14 cellular contexts compared by ENCODE assay signal in genomic region chr10:93695720-93696119, GRCh38.
"Had no signal": no experiment of that assay in that cellular context is flagged by ENCODE, and none has a peak within 500 bp of the region (broad histone marks: within the 10 kb centered on the region; RNA-seq: fewer than 3 reads in every experiment).

No MANE protein-coding gene starts in this region.

- H3K4me3 Mint-ChIP-seq: activated CD4-positive, alpha-beta T cell treated with anti-CD3 and anti-CD28 coated beads, Interleukin-2, amount 10 ng/mL, durations not matched to agents 7 days and 5 days; activated naive CD8-positive, alpha-beta T cell treated with anti-CD3 and anti-CD28 coated beads for 36 hours; activated T-helper 1 cell treated with anti-CD3 and anti-CD28 coated beads, Interleukin-12 subunit alpha, Interleukin-12 subunit beta, Interleukin-2, Interleukin-4 antibody, amounts not matched to agents 30 ng/mL and 10 ng/mL and 1 ng/mL, durations not matched to agents 14 hours and 24 hours and 36 hours; stimulated activated effector memory CD8-positive, alpha-beta T cell treated with anti-CD3 and anti-CD28 coated beads, Interleukin-12 subunit alpha, Interleukin-12 subunit beta, amount 100 ng/mL, for 72 hours had no signal

- H3K27ac ChIP-seq: heart left ventricle, ovary, thyroid gland had no signal

- H3K4me3 ChIP-seq: heart left ventricle, ovary, thyroid gland had no signal

- H3K27me3 Mint-ChIP-seq: activated CD4-positive, alpha-beta T cell treated with anti-CD3 and anti-CD28 coated beads, Interleukin-2, amount 10 ng/mL, durations not matched to agents 7 days and 5 days; activated naive CD8-positive, alpha-beta T cell treated with anti-CD3 and anti-CD28 coated beads for 36 hours had no signal

- H3K27ac Mint-ChIP-seq: activated CD4-positive, alpha-beta T cell treated with anti-CD3 and anti-CD28 coated beads, Interleukin-2, amount 10 ng/mL, durations not matched to agents 7 days and 5 days; activated naive CD8-positive, alpha-beta T cell treated with anti-CD3 and anti-CD28 coated beads for 36 hours; activated T-helper 1 cell treated with anti-CD3 and anti-CD28 coated beads, Interleukin-12 subunit alpha, Interleukin-12 subunit beta, Interleukin-2, Interleukin-4 antibody, amounts not matched to agents 30 ng/mL and 10 ng/mL and 1 ng/mL, durations not matched to agents 14 hours and 24 hours and 36 hours; stimulated activated effector memory CD8-positive, alpha-beta T cell treated with anti-CD3 and anti-CD28 coated beads, Interleukin-12 subunit alpha, Interleukin-12 subunit beta, amount 100 ng/mL, for 72 hours had no signal

- H3K9me3 ChIP-seq: heart left ventricle, ovary, thyroid gland had no signal

- H3K27me3 ChIP-seq: heart left ventricle, ovary, thyroid gland had no signal

- FAIRE-seq: urothelium cell line had no signal

- H3K36me3 ChIP-seq: ovary had no signal

- H3K4me1 ChIP-seq: thyroid gland had no signal

- DNase-seq: activated CD4-positive, alpha-beta T cell treated with anti-CD3 and anti-CD28 coated beads, Interleukin-2, amount 10 ng/mL, durations not matched to agents 7 days and 5 days; activated CD8-positive, alpha-beta memory T cell treated with anti-CD3 and anti-CD28 coated beads, Interleukin-2, amount 50 U/mL, for 48 hours; activated naive CD8-positive, alpha-beta T cell treated with anti-CD3 and anti-CD28 coated beads for 36 hours; anterior cingulate cortex; cerebellar nuclear complex; heart left ventricle; left cardiac atrium; midbrain; ovary; T-helper 9 cell; thyroid gland had no signal

- ATAC-seq: heart left ventricle; left cardiac atrium; stimulated activated effector memory CD8-positive, alpha-beta T cell treated with anti-CD3 and anti-CD28 coated beads, Interleukin-12 subunit alpha, Interleukin-12 subunit beta, amount 100 ng/mL, for 72 hours had no signal

- H3K9me3 Mint-ChIP-seq: activated CD4-positive, alpha-beta T cell treated with anti-CD3 and anti-CD28 coated beads, Interleukin-2, amount 10 ng/mL, durations not matched to agents 7 days and 5 days; activated naive CD8-positive, alpha-beta T cell treated with anti-CD3 and anti-CD28 coated beads for 36 hours; activated T-helper 1 cell treated with anti-CD3 and anti-CD28 coated beads, Interleukin-12 subunit alpha, Interleukin-12 subunit beta, Interleukin-2, Interleukin-4 antibody, amounts not matched to agents 30 ng/mL and 10 ng/mL and 1 ng/mL, durations not matched to agents 14 hours and 24 hours and 36 hours; stimulated activated effector memory CD8-positive, alpha-beta T cell treated with anti-CD3 and anti-CD28 coated beads, Interleukin-12 subunit alpha, Interleukin-12 subunit beta, amount 100 ng/mL, for 72 hours had no signal
